24 cellular contexts compared by ENCODE assay signal in genomic region chr3:33201195-33201594, GRCh38. TPM values are rescaled to one million over a fixed set of nuclear protein-coding genes. Genes with fewer than 3 reads are reported as not detected.
"Had no signal": no experiment of that assay in that cellular context is flagged by ENCODE, and none has a peak within 500 bp of the region (broad histone marks: within the 10 kb centered on the region; RNA-seq: fewer than 3 reads in every experiment).

No MANE protein-coding gene starts in this region.

- H3K36me3 ChIP-seq: MG63, Peyer's patch, WERI-Rb-1 had no signal

- H3K27me3 ChIP-seq: MG63, Peyer's patch had no signal

- ATAC-seq: activated CD4-positive, CD25-positive, alpha-beta regulatory T cell treated with anti-CD3 and anti-CD28 coated beads, Interleukin-2, amount 50 U/mL, for 24 hours; activated CD8-positive, alpha-beta T cell treated with anti-CD3 and anti-CD28 coated beads for 36 hours; activated naive CD4-positive, alpha-beta T cell treated with anti-CD3 and anti-CD28 coated beads, Interleukin-2, amount 50 U/mL, for 72 hours; activated naive CD8-positive, alpha-beta T cell treated with anti-CD3 and anti-CD28 coated beads, Interleukin-2, amount 50 U/mL, for 24 hours; T-cell had no signal

- H3K27ac Mint-ChIP-seq: activated CD8-positive, alpha-beta T cell treated with anti-CD3 and anti-CD28 coated beads for 36 hours; activated naive CD4-positive, alpha-beta T cell treated with anti-CD3 and anti-CD28 coated beads, Interleukin-2, amount 50 U/mL, for 72 hours; activated naive CD8-positive, alpha-beta T cell treated with anti-CD3 and anti-CD28 coated beads, Interleukin-2, amount 50 U/mL, for 24 hours; activated T-cell treated with anti-CD3 and anti-CD28 coated beads, Interleukin-2, amount 50 U/mL, for 24 hours; activated T-helper 1 cell treated with anti-CD3 and anti-CD28 coated beads, Interleukin-12 subunit alpha, Interleukin-12 subunit beta, Interleukin-2, Interleukin-4 antibody, amounts not matched to agents 30 ng/mL and 10 ng/mL and 1 ng/mL, durations not matched to agents 14 hours and 24 hours and 36 hours; T-cell had no signal

- H3K4me2 ChIP-seq: KMS-11 had no signal

- H3K27ac ChIP-seq: KMS-11, Peyer's patch, WERI-Rb-1 had no signal

- H3K27me3 Mint-ChIP-seq: T-cell had no signal

- H3K4me3 ChIP-seq: MG63, Peyer's patch had no signal

- H3K4me3 Mint-ChIP-seq: activated CD8-positive, alpha-beta T cell treated with anti-CD3 and anti-CD28 coated beads for 36 hours; activated naive CD8-positive, alpha-beta T cell treated with anti-CD3 and anti-CD28 coated beads, Interleukin-2, amount 50 U/mL, for 24 hours; activated T-cell treated with anti-CD3 and anti-CD28 coated beads, Interleukin-2, amount 50 U/mL, for 24 hours; activated T-helper 1 cell treated with anti-CD3 and anti-CD28 coated beads, Interleukin-12 subunit alpha, Interleukin-12 subunit beta, Interleukin-2, Interleukin-4 antibody, amounts not matched to agents 30 ng/mL and 10 ng/mL and 1 ng/mL, durations not matched to agents 14 hours and 24 hours and 36 hours; T-cell had no signal

- H3K4me1 ChIP-seq: Peyer's patch had no signal

- H3K36me3 Mint-ChIP-seq: activated naive CD4-positive, alpha-beta T cell treated with anti-CD3 and anti-CD28 coated beads, Interleukin-2, amount 50 U/mL, for 72 hours; T-cell had no signal

- H3K9me3 ChIP-seq: MG63, Peyer's patch had no signal

- H3K9ac ChIP-seq: KMS-11 had no signal

- H3K4me1 Mint-ChIP-seq: activated naive CD8-positive, alpha-beta T cell treated with anti-CD3 and anti-CD28 coated beads, Interleukin-2, amount 50 U/mL, for 24 hours; T-cell had no signal

- DNase-seq: activated CD4-positive, alpha-beta T cell treated with anti-CD3 and anti-CD28 coated beads for 4 hours; activated CD8-positive, alpha-beta T cell treated with anti-CD3 and anti-CD28 coated beads for 36 hours; activated effector memory CD4-positive, alpha-beta T cell treated with Interleukin-2 at 50 U/mL for 16 hours; activated naive CD4-positive, alpha-beta T cell treated with Interleukin-2 at 50 U/mL for 16 hours; activated naive CD8-positive, alpha-beta T cell treated with anti-CD3 and anti-CD28 coated beads, Interleukin-2, amount 50 U/mL, for 24 hours; activated T-cell treated with anti-CD3 and anti-CD28 coated beads, Interleukin-2, amount 50 U/mL, for 24 hours; amniotic stem cell; caudate nucleus; MG63; NCI-H1105 treated with DMSO at 0.1 percent for 48 hours; NCI-H1436 treated with DMSO at 0.1 percent for 48 hours; NCI-H187; NCI-H2081; NCI-H510A treated with DMSO at 0.1 percent for 48 hours; NCI-H69; Peyer's patch; SHP77; T-cell; T-helper 2 cell; WERI-Rb-1 had no signal

- H3K9me3 Mint-ChIP-seq: activated CD8-positive, alpha-beta T cell treated with anti-CD3 and anti-CD28 coated beads for 36 hours; activated naive CD4-positive, alpha-beta T cell treated with anti-CD3 and anti-CD28 coated beads, Interleukin-2, amount 50 U/mL, for 72 hours; activated naive CD8-positive, alpha-beta T cell treated with anti-CD3 and anti-CD28 coated beads, Interleukin-2, amount 50 U/mL, for 24 hours; activated T-cell treated with anti-CD3 and anti-CD28 coated beads, Interleukin-2, amount 50 U/mL, for 24 hours; activated T-helper 1 cell treated with anti-CD3 and anti-CD28 coated beads, Interleukin-12 subunit alpha, Interleukin-12 subunit beta, Interleukin-2, Interleukin-4 antibody, amounts not matched to agents 30 ng/mL and 10 ng/mL and 1 ng/mL, durations not matched to agents 14 hours and 24 hours and 36 hours; T-cell had no signal

RNA-seq across cellular contexts. Expression of gene SUSD5, which starts 17.4 kb away (rescaled TPM):
- total RNA-seq: activated CD8-positive, alpha-beta T cell treated with anti-CD3 and anti-CD28 coated beads for 36 hours; activated naive CD4-positive, alpha-beta T cell treated with anti-CD3 and anti-CD28 coated beads, Interleukin-2, amount 50 U/mL, for 72 hours; activated T-helper 1 cell treated with anti-CD3 and anti-CD28 coated beads, Interleukin-12 subunit alpha, Interleukin-12 subunit beta, Interleukin-2, Interleukin-4 antibody, amounts not matched to agents 30 ng/mL and 10 ng/mL and 1 ng/mL, durations not matched to agents 14 hours and 24 hours and 36 hours; T-cell had no signal
